ENCODE assay signal across 26 cellular contexts in the genomic region with DNA sequence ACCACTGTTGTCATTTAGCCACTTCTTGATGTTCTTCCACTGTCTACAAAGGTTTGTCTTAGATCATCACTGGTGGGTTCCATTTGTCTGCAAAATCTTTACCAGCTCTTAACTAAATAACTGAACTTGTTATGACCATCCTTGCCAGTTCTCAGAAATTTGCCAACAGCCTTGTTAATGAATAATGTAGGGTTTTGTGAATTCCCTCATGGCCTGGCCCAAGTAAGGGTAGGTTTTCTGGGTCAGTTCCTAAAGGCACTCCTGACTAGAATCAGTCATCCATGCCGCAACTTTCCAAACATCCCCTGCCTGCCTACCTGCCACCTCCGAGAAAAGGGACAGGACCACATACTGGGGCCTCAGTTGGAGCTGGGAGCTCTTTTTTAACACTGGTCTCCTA. TPM values are rescaled to one million over a fixed set of nuclear protein-coding genes. Genes with fewer than 3 reads are reported as not detected.
DNase-seq lines count a peak whose midpoint lies in the region; ATAC-seq and TF ChIP-seq lines count a peak whose summit lies in the region.
"Had no signal": no experiment of that assay in that cellular context is flagged by ENCODE, and none has a peak within 500 bp of the region (broad histone marks: within the 10 kb centered on the region; RNA-seq: fewer than 3 reads in every experiment).

No MANE protein-coding gene starts in this region.

- ATAC-seq in Right ventricle myocardium inferior (no peak), gastroesophageal sphincter (no peak), HG03045 (IDR thresholded peaks at IDR 0.05; ENCODE audit: unreplicated experiment) (no peak)
- ATAC-seq: WTC11 had no signal

- BruUV-seq in MCF 10A (replicated peaks; lab: Mats Ljungman, UMichigan), result no TSS peak

- H3K9ac ChIP-seq in rectal smooth muscle tissue (ENCODE audit: low read length), result no peak overlapping the region
- H3K9ac ChIP-seq: KMS-11 had no signal

- no peaks in the 10 kb centered on the region for H3K27me3 ChIP-seq in right atrium auricular region
- H3K27me3 ChIP-seq in gastroesophageal sphincter, result no peaks in the 10 kb centered on the region
- H3K27me3 ChIP-seq in rectal smooth muscle tissue (ENCODE audit: control insufficient read depth, insufficient read depth, low read length), result no peaks in the 10 kb centered on the region
- no peaks in the 10 kb centered on the region for H3K27me3 ChIP-seq in vagina
- H3K27me3 ChIP-seq: hepatocyte, ovary had no signal

- peaks cover 21% of the 10 kb centered on the region for H3K4me1 Mint-ChIP-seq in MCF 10A (ENCODE audit: insufficient read depth, unreplicated experiment)
- H3K4me1 Mint-ChIP-seq: CD14-positive monocyte had no signal

- H3K27ac Mint-ChIP-seq in MCF 10A (ENCODE audit: low read depth, unreplicated experiment), result no peak overlapping the region
- H3K27ac Mint-ChIP-seq: activated CD4-positive, alpha-beta memory T cell treated with anti-CD3 and anti-CD28 coated beads, Interleukin-2, amount 10 ng/mL, durations not matched to agents 7 days and 5 days; activated naive CD4-positive, alpha-beta T cell treated with anti-CD3 and anti-CD28 coated beads, Interleukin-2, amount 10 ng/mL, durations not matched to agents 7 days and 5 days; activated T-cell treated with anti-CD3 and anti-CD28 coated beads, Interleukin-2, amount 50 U/mL, for 24 hours; WTC11 had no signal

- 80% methylated on average over 1 to 2 of the region's 2 CpGs for WGBS in gastroesophageal sphincter (ENCODE audit: low coverage in 1 of 2), 2 donors

- H3K27ac ChIP-seq in right atrium auricular region, result peak overlapping the region; percentile 97 to 99
- peak overlapping the region; percentile 37 to 99 (median 98) for H3K27ac ChIP-seq in gastroesophageal sphincter
- peak overlapping the region; percentile 97 for H3K27ac ChIP-seq in rectal smooth muscle tissue (ENCODE audit: low read depth, low read length)
- peak overlapping the region; percentile 95 for H3K27ac ChIP-seq in vagina
- H3K27ac ChIP-seq: hepatocyte, KMS-11, ovary had no signal

- peaks cover 6% of the 10 kb centered on the region for H3K36me3 ChIP-seq in right atrium auricular region
- peaks cover 0 to 7% of the 10 kb centered on the region in 2 donors for H3K36me3 ChIP-seq in gastroesophageal sphincter
- no peaks in the 10 kb centered on the region for H3K36me3 ChIP-seq in rectal smooth muscle tissue (ENCODE audit: control insufficient read depth, insufficient read depth, low read length)
- no peaks in the 10 kb centered on the region for H3K36me3 ChIP-seq in vagina
- H3K36me3 ChIP-seq: ovary had no signal

- H3K9me3 ChIP-seq in right atrium auricular region (no peaks in the 10 kb centered on the region), gastroesophageal sphincter (no peaks in the 10 kb centered on the region), vagina (no peaks in the 10 kb centered on the region)
- H3K9me3 ChIP-seq: ovary had no signal

- TF ChIP-seq POLR2A in gastroesophageal sphincter (IDR thresholded peaks at IDR 0.05), result no peak
- no peak for TF ChIP-seq POLR2A in vagina (IDR thresholded peaks at IDR 0.05)

- intact Hi-C loops in Right ventricle myocardium inferior (cut with DNase I), result no loop called here
- intact Hi-C loops in vagina (cut with DNase I), result no loop called here
- intact Hi-C loops in MCF 10A (cut with micrococcal nuclease), result no loop called here

- no peaks in the 10 kb centered on the region for H3K27me3 Mint-ChIP-seq in MCF 10A (ENCODE audit: insufficient read depth, unreplicated experiment)

- no peaks in the 10 kb centered on the region for H3K9me3 Mint-ChIP-seq in MCF 10A (ENCODE audit: unreplicated experiment)
- H3K9me3 Mint-ChIP-seq: activated CD4-positive, alpha-beta memory T cell treated with anti-CD3 and anti-CD28 coated beads, Interleukin-2, amount 10 ng/mL, durations not matched to agents 7 days and 5 days; activated naive CD4-positive, alpha-beta T cell treated with anti-CD3 and anti-CD28 coated beads, Interleukin-2, amount 10 ng/mL, durations not matched to agents 7 days and 5 days; activated T-cell treated with anti-CD3 and anti-CD28 coated beads, Interleukin-2, amount 50 U/mL, for 24 hours; WTC11 had no signal

- no peaks in the 10 kb centered on the region for H3K36me3 Mint-ChIP-seq in MCF 10A (ENCODE audit: insufficient read depth, unreplicated experiment)
- H3K36me3 Mint-ChIP-seq: activated naive CD4-positive, alpha-beta T cell treated with anti-CD3 and anti-CD28 coated beads, Interleukin-2, amount 10 ng/mL, durations not matched to agents 7 days and 5 days; brain; CD14-positive monocyte; WTC11 had no signal

- TF ChIP-seq EP300 in gastroesophageal sphincter (IDR thresholded peaks at IDR 0.05), result no peak

- POLR2A ChIA-PET in MCF 10A (lab: Yijun Ruan, JAX), result no interaction called here

- H3K4me1 ChIP-seq in right atrium auricular region (peaks cover 0 to 69% of the 10 kb centered on the region in 2 donors), gastroesophageal sphincter (peaks cover 25 to 75% (median 36%) of the 10 kb centered on the region in 3 donors), rectal smooth muscle tissue (ENCODE audit: control insufficient read depth, insufficient read depth, low read length) (peaks cover 45% of the 10 kb centered on the region), vagina (peaks cover 41% of the 10 kb centered on the region)

- CTCF ChIA-PET in MCF 10A (lab: Yijun Ruan, JAX), result interaction anchor here (0.6 to 1.1 kb wide), 2 partner anchors 77 to 109 kb away, joined by 3 read pairs; no protein-coding TSS in a partner anchor

- DNase-seq in right atrium auricular region (ENCODE audit: low spot score), result peak; percentile 48
- no peak for DNase-seq in Right ventricle myocardium inferior (ENCODE audit: missing footprints)
- no peak for DNase-seq in vagina (ENCODE audit: extremely low spot score in 2 of 2)
- no peak for DNase-seq in GM10266 (ENCODE audit: extremely low spot score)
- no peak for DNase-seq in MCF 10A (ENCODE audit: unreplicated experiment)
- DNase-seq: activated CD4-positive, alpha-beta memory T cell treated with anti-CD3 and anti-CD28 coated beads, Interleukin-2, amount 10 ng/mL, durations not matched to agents 7 days and 5 days; activated naive CD4-positive, alpha-beta T cell treated with anti-CD3 and anti-CD28 coated beads, Interleukin-2, amount 10 ng/mL, durations not matched to agents 7 days and 5 days; activated T-cell treated with anti-CD3 and anti-CD28 coated beads, Interleukin-2, amount 50 U/mL, for 24 hours; DMS153; islet precursor cell; NCI-H1092 treated with DMSO at 0.1 percent for 48 hours; NCI-H2081 treated with DMSO at 0.1 percent for 48 hours; NCI-H526 treated with DMSO at 0.1 percent for 48 hours; stimulated activated CD8-positive, alpha-beta memory T cell treated with anti-CD3 and anti-CD28 coated beads, Interleukin-4, amount 100 ng/mL, for 48 hours; trophoblast cell had no signal

- TF ChIP-seq CTCF in right atrium auricular region (IDR thresholded peaks at IDR 0.05) (no peak), gastroesophageal sphincter (IDR thresholded peaks at IDR 0.05) (no peak), vagina (IDR thresholded peaks at IDR 0.05) (no peak), GM10266 (IDR thresholded peaks at IDR 0.05; ENCODE audit: control insufficient read depth, insufficient read depth, low read depth, missing control alignments) (no peak), MCF 10A (IDR thresholded peaks at IDR 0.05; ENCODE audit: unreplicated experiment) (no peak)

- H3K4me3 ChIP-seq in right atrium auricular region (peak overlapping the region in 1 of 2 donors; percentile 90), gastroesophageal sphincter (peak overlapping the region in 1 of 2 donors; percentile 98), rectal smooth muscle tissue (ENCODE audit: low read length) (no peak overlapping the region), vagina (no peak overlapping the region)
- H3K4me3 ChIP-seq: hepatocyte, ovary, skin epidermis had no signal

- no peak overlapping the region for H3K4me3 Mint-ChIP-seq in MCF 10A (ENCODE audit: unreplicated experiment)
- H3K4me3 Mint-ChIP-seq: activated CD4-positive, alpha-beta memory T cell treated with anti-CD3 and anti-CD28 coated beads, Interleukin-2, amount 10 ng/mL, durations not matched to agents 7 days and 5 days; activated naive CD4-positive, alpha-beta T cell treated with anti-CD3 and anti-CD28 coated beads, Interleukin-2, amount 10 ng/mL, durations not matched to agents 7 days and 5 days; activated T-cell treated with anti-CD3 and anti-CD28 coated beads, Interleukin-2, amount 50 U/mL, for 24 hours; CD14-positive monocyte; WTC11 had no signal

RNA-seq across cellular contexts. Expression of a gene that starts 4.0 kb away (rescaled TPM):
- total RNA-seq in right atrium auricular region (100 to 1,000 TPM; 140 to 201 TPM), Right ventricle myocardium inferior (128 TPM), gastroesophageal sphincter (100 to 1,000 TPM; 278 to 618 (median 440) TPM), vagina (178 TPM), MCF 10A (2022) (25.9 and 42.1 TPM in 2 replicates)
- total RNA-seq: activated CD4-positive, alpha-beta memory T cell treated with anti-CD3 and anti-CD28 coated beads, Interleukin-2, amount 10 ng/mL, durations not matched to agents 7 days and 5 days; T-helper 2 cell treated with Interferon-gamma antibody and Interleukin-4, amounts not matched to agents 100 ng/mL and 5 ng/mL, for 36 hours had no signal

RNA-seq across cellular contexts. Expression of a gene that starts 4.1 kb away (rescaled TPM):
- total RNA-seq in right atrium auricular region (100 to 1,000 TPM; 141 to 153 TPM), Right ventricle myocardium inferior (126 TPM), gastroesophageal sphincter (100 to 1,000 TPM; 478 to 945 (median 543) TPM), vagina (180 TPM), MCF 10A (2022) (54.6 and 66.0 TPM in 2 replicates)
- total RNA-seq: activated CD4-positive, alpha-beta memory T cell treated with anti-CD3 and anti-CD28 coated beads, Interleukin-2, amount 10 ng/mL, durations not matched to agents 7 days and 5 days; T-helper 2 cell treated with Interferon-gamma antibody and Interleukin-4, amounts not matched to agents 100 ng/mL and 5 ng/mL, for 36 hours had no signal
